In genomic region chr9:114369567-114370240, GRCh38 we compare ENCODE assay signal across 16 cellular contexts. TPM values are rescaled to one million over a fixed set of nuclear protein-coding genes. Genes with fewer than 3 reads are reported as not detected.
A peak's percentile ranks its signal among the peaks of the same experiment; 100 is the strongest.
DNase-seq lines count a peak whose midpoint lies in the region; ATAC-seq, FAIRE-seq and TF ChIP-seq lines count a peak whose summit lies in the region.
"Had no signal": no experiment of that assay in that cellular context is flagged by ENCODE, and none has a peak within 500 bp of the region (broad histone marks: within the 10 kb centered on the region; RNA-seq: fewer than 3 reads in every experiment).

No MANE protein-coding gene starts in this region.

- POLR2A ChIA-PET in WTC11 (lab: Charles Lee), result interaction anchor here (2.7 kb wide), 1 partner anchor 27 kb away, joined by 13 read pairs; no protein-coding TSS in a partner anchor

- H3K36me3 ChIP-seq in iPS DF 6.9 (ENCODE audit: control insufficient read depth, insufficient read depth, low read length) (peaks cover 6% of the 10 kb centered on the region; the same call in 1 of the 2 replicates), upper lobe of left lung (peaks cover 7 to 68% (median 27%) of the 10 kb centered on the region in 4 donors)

- H3K4me3 ChIP-seq in iPS DF 6.9 (ENCODE audit: low read length) (no peak overlapping the region), upper lobe of left lung (no peak overlapping the region), coronary artery (no peak overlapping the region)
- H3K4me3 ChIP-seq: pancreas had no signal

- H3K4me1 ChIP-seq in iPS DF 6.9 (ENCODE audit: control insufficient read depth, insufficient read depth, low read length) (peaks cover 14% of the 10 kb centered on the region), upper lobe of left lung (peaks cover 58 to 84% (median 71%) of the 10 kb centered on the region in 4 donors)
- H3K4me1 ChIP-seq: pancreas had no signal

- 100% methylated on average over 6 of the region's 13 CpGs for WGBS in iPS DF 6.9 (ENCODE audit: insufficient coverage, insufficient read length)
- WGBS in upper lobe of left lung, 2 donors, result 90% methylated on average over 13 of the region's 13 CpGs

- peak overlapping the region in 1 of 2 donors; percentile 0 for H3K4me3 Mint-ChIP-seq in activated T-cell treated with anti-CD3 and anti-CD28 coated beads, Interleukin-2, amount 50 U/mL, for 72 hours
- no peak overlapping the region for H3K4me3 Mint-ChIP-seq in activated T-cell treated with anti-CD3 and anti-CD28 coated beads, Interleukin-2, amount 50 U/mL, for 4 hours
- H3K4me3 Mint-ChIP-seq in WTC11, result peak overlapping the region; percentile 5

- peaks cover 86% of the 10 kb centered on the region for H3K4me1 Mint-ChIP-seq in activated T-cell treated with anti-CD3 and anti-CD28 coated beads, Interleukin-2, amount 50 U/mL, for 72 hours (ENCODE audit: low read depth)
- H3K4me1 Mint-ChIP-seq in activated T-cell treated with anti-CD3 and anti-CD28 coated beads, Interleukin-2, amount 50 U/mL, for 4 hours (ENCODE audit: low read depth), result peaks cover 95% of the 10 kb centered on the region
- peaks cover 57% of the 10 kb centered on the region for H3K4me1 Mint-ChIP-seq in WTC11

- no peak for TF ChIP-seq CTCF in WTC11 (IDR thresholded peaks at IDR 0.05)
- no peak for TF ChIP-seq CTCF in upper lobe of left lung (IDR thresholded peaks at IDR 0.05)
- TF ChIP-seq CTCF in coronary artery (IDR thresholded peaks at IDR 0.05), result no peak

- no peak for DNase-seq in activated T-cell treated with anti-CD3 and anti-CD28 coated beads, Interleukin-2, amount 50 U/mL, for 72 hours
- DNase-seq in activated T-cell treated with anti-CD3 and anti-CD28 coated beads, Interleukin-2, amount 50 U/mL, for 4 hours, result no peak
- DNase-seq in WTC11 (ENCODE audit: low spot score) (no peak), iPS DF 6.9 (ENCODE audit: low read depth, low spot score) (no peak), upper lobe of left lung (no peak), RCC 7860 (ENCODE audit: low spot score) (no peak), coronary artery (ENCODE audit: low spot score) (no peak)
- no peak for DNase-seq in stimulated activated CD4-positive, alpha-beta T cell treated with anti-CD3 and anti-CD28 coated beads, Interleukin-4, amount 100 ng/mL, for 24 hours
- DNase-seq: ACHN, left cardiac atrium, NCI-H510A had no signal

- H3K27ac ChIP-seq in iPS DF 6.9 (ENCODE audit: low read length) (peak overlapping the region; percentile 67), upper lobe of left lung (peak overlapping the region; percentile 78 to 88 (median 86)), coronary artery (peak overlapping the region in 1 of 2 donors; percentile 27)
- H3K27ac ChIP-seq: pancreas had no signal

- peaks cover 12 to 45% of the 10 kb centered on the region in 2 donors for H3K36me3 Mint-ChIP-seq in activated T-cell treated with anti-CD3 and anti-CD28 coated beads, Interleukin-2, amount 50 U/mL, for 72 hours (ENCODE audit: insufficient read depth in 2 of 2)
- peaks cover 46% of the 10 kb centered on the region for H3K36me3 Mint-ChIP-seq in activated T-cell treated with anti-CD3 and anti-CD28 coated beads, Interleukin-2, amount 50 U/mL, for 4 hours (ENCODE audit: insufficient read depth)
- peaks cover 11% of the 10 kb centered on the region for H3K36me3 Mint-ChIP-seq in WTC11

- CTCF ChIA-PET in WTC11 (lab: Charles Lee), result interaction anchor here (1.0 to 2.4 kb wide), 4 partner anchors 15 to 262 kb away, joined by 3 to 8 read pairs (median 4); no protein-coding TSS in a partner anchor

- no peaks in the 10 kb centered on the region for H3K9me3 Mint-ChIP-seq in activated T-cell treated with anti-CD3 and anti-CD28 coated beads, Interleukin-2, amount 50 U/mL, for 72 hours
- H3K9me3 Mint-ChIP-seq in activated T-cell treated with anti-CD3 and anti-CD28 coated beads, Interleukin-2, amount 50 U/mL, for 4 hours, result no peaks in the 10 kb centered on the region
- no peaks in the 10 kb centered on the region for H3K9me3 Mint-ChIP-seq in WTC11

- H3K27me3 ChIP-seq in iPS DF 6.9 (ENCODE audit: control insufficient read depth, insufficient read depth, low read length), result no peaks in the 10 kb centered on the region
- no peaks in the 10 kb centered on the region for H3K27me3 ChIP-seq in upper lobe of left lung
- H3K27me3 ChIP-seq: pancreas had no signal

- no peaks in the 10 kb centered on the region for H3K27me3 Mint-ChIP-seq in activated T-cell treated with anti-CD3 and anti-CD28 coated beads, Interleukin-2, amount 50 U/mL, for 72 hours (ENCODE audit: low read depth)
- H3K27me3 Mint-ChIP-seq in activated T-cell treated with anti-CD3 and anti-CD28 coated beads, Interleukin-2, amount 50 U/mL, for 4 hours (ENCODE audit: low read depth), result no peaks in the 10 kb centered on the region
- H3K27me3 Mint-ChIP-seq in WTC11 (ENCODE audit: low read depth), result no peaks in the 10 kb centered on the region

- TF ChIP-seq POLR2A in upper lobe of left lung (IDR thresholded peaks at IDR 0.05), result no peak

- FAIRE-seq in RCC 7860 (lab: Jason Lieb, UNC), result no peak
- FAIRE-seq: pancreas had no signal

- TF ChIP-seq EP300 in upper lobe of left lung (IDR thresholded peaks at IDR 0.05), result peak in 1 of 4 donors; percentile 53

- H3K9me3 ChIP-seq in iPS DF 6.9 (ENCODE audit: control insufficient read depth, insufficient read depth, low read length) (no peaks in the 10 kb centered on the region), upper lobe of left lung (no peaks in the 10 kb centered on the region)
- H3K9me3 ChIP-seq: pancreas had no signal

- ATAC-seq in activated T-cell treated with anti-CD3 and anti-CD28 coated beads, Interleukin-2, amount 50 U/mL, for 72 hours (replicated peaks in 1 of 2), result no peak
- ATAC-seq in activated T-cell treated with anti-CD3 and anti-CD28 coated beads, Interleukin-2, amount 50 U/mL, for 4 hours, result no peak
- peak; percentile 20 for ATAC-seq in WTC11
- no peak for ATAC-seq in upper lobe of left lung (ENCODE audit: low FRiP score in 2 of 2)
- ATAC-seq: left cardiac atrium, pancreas had no signal

- H3K27ac Mint-ChIP-seq in activated T-cell treated with anti-CD3 and anti-CD28 coated beads, Interleukin-2, amount 50 U/mL, for 72 hours, result peak overlapping the region; percentile 4
- peak overlapping the region; percentile 46 for H3K27ac Mint-ChIP-seq in WTC11

TF ChIP-seq in WTC11, 78 proteins besides CTCF, POLR2A, EP300 and RAD21:
- TF ChIP-seq SMAD4 (CRISPR knock-in tag; IDR thresholded peaks at IDR 0.05), result no peak
- TF ChIP-seq PRRX2 (CRISPR knock-in tag; IDR thresholded peaks at IDR 0.05), result no peak
- TF ChIP-seq ZNF138 (CRISPR knock-in tag; conservative IDR thresholded peaks at IDR 0.05), result peak; percentile 58; the same call in 1 of the 2 replicates
- TF ChIP-seq NR3C1 (CRISPR knock-in tag; conservative IDR thresholded peaks at IDR 0.05; ENCODE audit: low read depth), result 0 out of 2 replicates have a peak, but pooled peaks have one; percentile 25
- no peak for TF ChIP-seq ZNF121 (CRISPR knock-in tag; IDR thresholded peaks at IDR 0.05)

RNA-seq across cellular contexts. Expression of gene AKNA, which starts 18.1 kb away (rescaled TPM):
- total RNA-seq in activated T-cell treated with anti-CD3 and anti-CD28 coated beads, Interleukin-2, amount 50 U/mL, for 72 hours, result 100 to 1,000 TPM; 204 to 246 TPM
- total RNA-seq in activated T-cell treated with anti-CD3 and anti-CD28 coated beads, Interleukin-2, amount 50 U/mL, for 4 hours, result 10 to 100 TPM; 77.2 to 81.7 (median 80.6) TPM
- 26.0 to 29.3 TPM (median 27.5 TPM) in 3 replicates for total RNA-seq in WTC11 (2021)
- 100 to 1,000 TPM in 1 of 6 donors, 10 to 100 TPM in 5; 38.3 to 152 (median 61.5) TPM for total RNA-seq in upper lobe of left lung

RNA-seq across cellular contexts. Expression of gene ORM2, which starts 40.0 kb away (rescaled TPM):
- total RNA-seq in activated T-cell treated with anti-CD3 and anti-CD28 coated beads, Interleukin-2, amount 50 U/mL, for 72 hours, result not detected
- total RNA-seq in activated T-cell treated with anti-CD3 and anti-CD28 coated beads, Interleukin-2, amount 50 U/mL, for 4 hours, result 1 to 10 TPM in 1 of 3 donors, under 1 TPM in 1, not detected in 1; 0.84 to 1.0 TPM
- total RNA-seq in WTC11 (2021), result 0.73 to 1.6 TPM (median 1.0 TPM) in 3 replicates
- total RNA-seq in upper lobe of left lung, result 1 to 10 TPM in 4 of 6 donors, not detected in 2; 2.2 to 5.5 (median 4.0) TPM
- total RNA-seq: fibroblast of villous mesenchyme, urinary bladder had no signal

RNA-seq across cellular contexts. Expression of gene ORM1, which starts 46.8 kb away (rescaled TPM):
- not detected for total RNA-seq in activated T-cell treated with anti-CD3 and anti-CD28 coated beads, Interleukin-2, amount 50 U/mL, for 72 hours
- total RNA-seq in activated T-cell treated with anti-CD3 and anti-CD28 coated beads, Interleukin-2, amount 50 U/mL, for 4 hours, result 1 to 10 TPM; 2.4 to 4.5 (median 3.5) TPM
- total RNA-seq in WTC11 (2021) (3.9 to 7.2 TPM (median 5.4 TPM) in 3 replicates), upper lobe of left lung (10 to 100 TPM in 4 of 6 donors, 1 to 10 TPM in 1, not detected in 1; 1.8 to 17.9 (median 12.0) TPM)
- total RNA-seq: cardiac septum, fibroblast of villous mesenchyme, H7 had no signal
